ENCODE assay signal across 28 cellular contexts in genomic region chr1:219433471-219434131, GRCh38.
DNase-seq lines count a peak whose midpoint lies in the region; ATAC-seq and TF ChIP-seq lines count a peak whose summit lies in the region.
"Had no signal": no experiment of that assay in that cellular context is flagged by ENCODE, and none has a peak within 500 bp of the region (broad histone marks: within the 10 kb centered on the region; RNA-seq: fewer than 3 reads in every experiment).

No MANE protein-coding gene starts in this region.

- H3K9me3 ChIP-seq in upper lobe of right lung = no peaks in the 10 kb centered on the region
- no peaks in the 10 kb centered on the region for H3K9me3 ChIP-seq in CD8-positive, alpha-beta memory T cell (ENCODE audit: low read length)
- H3K9me3 ChIP-seq: gastrocnemius medialis, mucosa of descending colon, sigmoid colon had no signal

- H3K36me3 ChIP-seq in upper lobe of right lung = no peaks in the 10 kb centered on the region
- H3K36me3 ChIP-seq in CD8-positive, alpha-beta memory T cell (ENCODE audit: insufficient read depth, low read length) = no peaks in the 10 kb centered on the region
- H3K36me3 ChIP-seq: gastrocnemius medialis, sigmoid colon had no signal

- H3K36me3 Mint-ChIP-seq in mesothelial cell of epicardium = no peaks in the 10 kb centered on the region
- no peaks in the 10 kb centered on the region for H3K36me3 Mint-ChIP-seq in CD8-positive, alpha-beta memory T cell
- H3K36me3 Mint-ChIP-seq: activated naive CD8-positive, alpha-beta T cell had no signal

- ATAC-seq in esophagus mucosa = peak; percentile 38
- peak; percentile 32 for ATAC-seq in upper lobe of right lung
- no peak for ATAC-seq in GM18498 (IDR thresholded peaks at IDR 0.05; ENCODE audit: unreplicated experiment)
- ATAC-seq: mucosa of descending colon had no signal

- TF ChIP-seq CTCF in mesothelial cell of epicardium (IDR thresholded peaks at IDR 0.05; ENCODE audit: unreplicated experiment) = no peak
- no peak for TF ChIP-seq CTCF in upper lobe of right lung (IDR thresholded peaks at IDR 0.05)

- H3K27me3 ChIP-seq in upper lobe of right lung = no peaks in the 10 kb centered on the region
- H3K27me3 ChIP-seq in CD8-positive, alpha-beta memory T cell (ENCODE audit: insufficient read depth, low read length, poor library complexity, severe bottlenecking) = no peaks in the 10 kb centered on the region
- H3K27me3 ChIP-seq: gastrocnemius medialis, sigmoid colon had no signal

- no peak overlapping the region for H3K27ac ChIP-seq in upper lobe of right lung
- H3K27ac ChIP-seq in CD8-positive, alpha-beta memory T cell (ENCODE audit: low read depth, low read length) = no peak overlapping the region
- H3K27ac ChIP-seq: 22Rv1, C4-2B, parathyroid adenoma, sigmoid colon, SK-N-MC had no signal

- DNase-seq in NCI-H1417 (lab: John Stamatoyannopoulos, UW) = peak in 2 of 3 experiments; percentile 19 to 75
- no peak for DNase-seq in NCI-H1417 treated with DMSO at 0.1 percent for 48 hours (lab: John Stamatoyannopoulos, UW)
- no peak for DNase-seq in mesothelial cell of epicardium (ENCODE audit: low spot score in 2 of 2, unreplicated experiment in 2 of 2)
- DNase-seq in upper lobe of right lung = no peak
- DNase-seq in NCI-H2196 treated with DMSO at 0.1 percent for 48 hours (lab: John Stamatoyannopoulos, UW; ENCODE audit: unreplicated experiment) = no peak
- DNase-seq in CD8-positive, alpha-beta memory T cell = no peak
- DNase-seq: activated effector memory CD4-positive, alpha-beta T cell treated with Interleukin-2 at 50 U/mL for 16 hours; aorta; Calu3; DND-41; gastrocnemius medialis; Kasumi-1; MV-4-11; NCI-H2029; nephron progenitor cell; RPMI8226; sigmoid colon; stimulated activated CD4-positive, alpha-beta T cell treated with anti-CD3 and anti-CD28 coated beads, Interleukin-15, amount 100 ng/mL, for 24 hours; stimulated activated naive CD4-positive, alpha-beta T cell had no signal

- intact Hi-C loops in upper lobe of right lung (cut with DNase I) = no loop called here

- CTCF ChIA-PET in CD8-positive, alpha-beta memory T cell (lab: Charles Lee) = no interaction called here

- no peaks in the 10 kb centered on the region for H3K4me1 ChIP-seq in upper lobe of right lung
- H3K4me1 ChIP-seq in CD8-positive, alpha-beta memory T cell (ENCODE audit: insufficient read depth, low read length) = no peaks in the 10 kb centered on the region
- H3K4me1 ChIP-seq: parathyroid adenoma, sigmoid colon had no signal

- no peak overlapping the region for H3K4me3 ChIP-seq in upper lobe of right lung
- H3K4me3 ChIP-seq in CD8-positive, alpha-beta memory T cell (ENCODE audit: low read length) = no peak overlapping the region
- H3K4me3 ChIP-seq: gastrocnemius medialis, mucosa of descending colon, sigmoid colon, SK-N-MC had no signal

- POLR2A ChIA-PET in CD8-positive, alpha-beta memory T cell (lab: Charles Lee) = no interaction called here

- H3K27me3 Mint-ChIP-seq in mesothelial cell of epicardium (ENCODE audit: low read depth) = no peaks in the 10 kb centered on the region
- no peaks in the 10 kb centered on the region for H3K27me3 Mint-ChIP-seq in CD8-positive, alpha-beta memory T cell
- H3K27me3 Mint-ChIP-seq: activated naive CD8-positive, alpha-beta T cell had no signal

- H3K9me3 Mint-ChIP-seq in mesothelial cell of epicardium = no peaks in the 10 kb centered on the region
- peaks cover 0 to 10% (median 0%) of the 10 kb centered on the region in 5 donors for H3K9me3 Mint-ChIP-seq in CD8-positive, alpha-beta memory T cell
- H3K9me3 Mint-ChIP-seq: nephron progenitor cell had no signal

- peak overlapping the region; percentile 49 for H3K27ac Mint-ChIP-seq in mesothelial cell of epicardium
- no peak overlapping the region for H3K27ac Mint-ChIP-seq in CD8-positive, alpha-beta memory T cell
- H3K27ac Mint-ChIP-seq: activated naive CD8-positive, alpha-beta T cell; dendritic cell treated with granulocyte-macrophage colony-stimulating factor and Interleukin-4, amounts not matched to agents 40 ng/mL and 50 ng/mL, for 4 days; nephron progenitor cell had no signal

- peaks cover 5% of the 10 kb centered on the region for H3K4me1 Mint-ChIP-seq in mesothelial cell of epicardium
- no peaks in the 10 kb centered on the region for H3K4me1 Mint-ChIP-seq in CD8-positive, alpha-beta memory T cell
- H3K4me1 Mint-ChIP-seq: nephron progenitor cell had no signal

- no peak overlapping the region for H3K4me3 Mint-ChIP-seq in mesothelial cell of epicardium
- no peak overlapping the region for H3K4me3 Mint-ChIP-seq in CD8-positive, alpha-beta memory T cell
- H3K4me3 Mint-ChIP-seq: activated naive CD8-positive, alpha-beta T cell; dendritic cell treated with granulocyte-macrophage colony-stimulating factor and Interleukin-4, amounts not matched to agents 40 ng/mL and 50 ng/mL, for 4 days; nephron progenitor cell had no signal

Comparison
In these comparisons a context has a peak if more than half of its experiments do, and no peak if none do; other contexts are left out.
1. DNase-seq: peak in NCI-H1417 (2 of 3); none in NCI-H1417 treated with DMSO at 0.1 percent for 48 hours (single experiment), mesothelial cell of epicardium (0 of 2), upper lobe of right lung (single experiment), NCI-H2196 treated with DMSO at 0.1 percent for 48 hours (single experiment) and CD8-positive, alpha-beta memory T cell (0 of 5).